In genomic region chr10:71203716-71204115, GRCh38 we compare ENCODE assay signal across 27 cellular contexts. TPM values are rescaled to one million over a fixed set of nuclear protein-coding genes. Genes with fewer than 3 reads are reported as not detected.
"Had no signal": no experiment of that assay in that cellular context is flagged by ENCODE, and none has a peak within 500 bp of the region (broad histone marks: within the 10 kb centered on the region; RNA-seq: fewer than 3 reads in every experiment).

No MANE protein-coding gene starts in this region.

- H3K4me1 ChIP-seq: pancreas, psoas muscle, testis, uterus had no signal

- H3K4me3 Mint-ChIP-seq: activated CD4-positive, alpha-beta T cell treated with anti-CD3 and anti-CD28 coated beads for 36 hours; activated naive CD4-positive, alpha-beta T cell treated with anti-CD3 and anti-CD28 coated beads, Interleukin-2, amount 50 U/mL, for 24 hours; activated T-helper 1 cell treated with anti-CD3 and anti-CD28 coated beads, Interleukin-12 subunit alpha, Interleukin-12 subunit beta, Interleukin-2, Interleukin-4 antibody, amounts not matched to agents 30 ng/mL and 10 ng/mL and 1 ng/mL, durations not matched to agents 14 hours and 24 hours and 36 hours; naive thymus-derived CD8-positive, alpha-beta T cell; neural crest cell; T-helper 2 cell treated with Interferon-gamma antibody and Interleukin-4, amounts not matched to agents 5 μg/mL and 100 μg/mL, for 36 hours had no signal

- H3K27ac ChIP-seq: cardiac muscle cell, coronary artery, dorsolateral prefrontal cortex, pancreas, psoas muscle, testis, transverse colon, uterus had no signal

- H3K4me2 ChIP-seq: smooth muscle cell had no signal

- H3K27ac Mint-ChIP-seq: activated CD4-positive, alpha-beta T cell treated with anti-CD3 and anti-CD28 coated beads for 36 hours; activated T-helper 1 cell treated with anti-CD3 and anti-CD28 coated beads, Interleukin-12 subunit alpha, Interleukin-12 subunit beta, Interleukin-2, Interleukin-4 antibody, amounts not matched to agents 30 ng/mL and 10 ng/mL and 1 ng/mL, durations not matched to agents 14 hours and 24 hours and 36 hours; naive thymus-derived CD8-positive, alpha-beta T cell; T-helper 2 cell treated with Interferon-gamma antibody and Interleukin-4, amounts not matched to agents 5 μg/mL and 100 μg/mL, for 36 hours had no signal

- H3K36me3 Mint-ChIP-seq: activated naive CD4-positive, alpha-beta T cell treated with anti-CD3 and anti-CD28 coated beads, Interleukin-2, amount 50 U/mL, for 24 hours had no signal

- H3K9me3 ChIP-seq: pancreas, testis, uterus had no signal

- DNase-seq: activated CD4-positive, alpha-beta T cell treated with anti-CD3 and anti-CD28 coated beads for 36 hours; activated CD4-positive, CD25-positive, alpha-beta regulatory T cell; activated T-cell treated with anti-CD3 and anti-CD28 coated beads, Interleukin-2, amount 50 U/mL, for 1 hour; anterior cingulate cortex; dorsolateral prefrontal cortex; effector memory CD4-positive, alpha-beta T cell; erythroblast; hippocampal formation; kidney; left colon; naive thymus-derived CD8-positive, alpha-beta T cell; nucleus accumbens; pancreas; psoas muscle; stimulated activated CD4-positive, alpha-beta T cell treated with anti-CD3 and anti-CD28 coated beads, Interleukin-15, amount 100 ng/mL, for 24 hours; stimulated activated naive CD4-positive, alpha-beta T cell treated with Interleukin-2 at 50 U/mL for 16 hours; T-helper 1 cell; testis; transverse colon; uterus had no signal

- H3K36me3 ChIP-seq: cardiac muscle cell, pancreas, transverse colon, uterus had no signal

- H3K27me3 ChIP-seq: cardiac muscle cell, pancreas, testis, uterus had no signal

- H3K4me1 Mint-ChIP-seq: activated CD4-positive, alpha-beta T cell treated with anti-CD3 and anti-CD28 coated beads for 36 hours; activated naive CD4-positive, alpha-beta T cell treated with anti-CD3 and anti-CD28 coated beads, Interleukin-2, amount 50 U/mL, for 24 hours; naive thymus-derived CD8-positive, alpha-beta T cell had no signal

- ATAC-seq: activated CD4-positive, alpha-beta T cell treated with anti-CD3 and anti-CD28 coated beads for 36 hours; left colon; naive thymus-derived CD8-positive, alpha-beta T cell; pancreas; psoas muscle had no signal

- H3K9me3 Mint-ChIP-seq: activated naive CD4-positive, alpha-beta T cell treated with anti-CD3 and anti-CD28 coated beads, Interleukin-2, amount 50 U/mL, for 24 hours had no signal

- H3K4me3 ChIP-seq: cardiac muscle cell, coronary artery, dorsolateral prefrontal cortex, pancreas, psoas muscle, smooth muscle cell, testis, transverse colon, uterus had no signal

RNA-seq across cellular contexts. Expression of gene UNC5B, which starts 8.7 kb away (rescaled TPM):
- total RNA-seq: naive thymus-derived CD8-positive, alpha-beta T cell had no signal
